In the genomic region with DNA sequence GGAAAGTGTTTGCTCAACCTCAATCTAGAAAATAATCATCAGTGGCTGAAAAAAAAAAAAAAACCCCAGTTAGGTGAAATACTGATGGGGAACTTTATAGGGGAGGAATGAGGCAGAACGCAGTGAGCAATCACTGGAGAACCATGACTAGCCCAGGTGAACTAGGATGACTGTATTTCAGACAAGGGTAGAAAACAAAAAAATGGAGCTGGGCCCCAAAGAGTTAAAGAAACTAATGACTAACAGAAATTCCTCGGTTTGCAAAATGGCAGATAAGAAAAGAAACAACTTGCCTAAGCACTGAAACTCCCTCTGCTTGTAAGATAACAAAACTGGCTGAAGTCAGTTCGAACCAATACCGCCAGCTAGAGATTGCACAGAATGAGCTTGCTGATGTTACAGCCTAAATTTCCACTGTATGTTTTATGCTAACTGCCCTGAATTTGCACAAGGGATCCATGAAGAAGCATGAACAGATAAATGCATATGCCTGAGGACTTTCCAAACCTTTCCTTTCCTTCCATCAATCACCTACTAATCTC, we compare ENCODE assay signal across 19 cellular contexts.
A peak's percentile ranks its signal among the peaks of the same experiment; 100 is the strongest.
DNase-seq lines count a peak whose midpoint lies in the region; ATAC-seq, FAIRE-seq and TF ChIP-seq lines count a peak whose summit lies in the region.
"Had no signal": no experiment of that assay in that cellular context is flagged by ENCODE, and none has a peak within 500 bp of the region (broad histone marks: within the 10 kb centered on the region; RNA-seq: fewer than 3 reads in every experiment).

No MANE protein-coding gene starts in this region.

- no peak overlapping the region for H3K27ac ChIP-seq in left ventricle myocardium inferior (replicated peaks)
- H3K27ac ChIP-seq in CD4-positive, alpha-beta memory T cell (ENCODE audit: low read depth, low read length): no peak overlapping the region
- H3K27ac ChIP-seq: thoracic aorta had no signal

- ATAC-seq in left cardiac atrium: peak; percentile 23 to 89
- peak; percentile 63 for ATAC-seq in activated T-helper 17 cell treated with anti-CD3 and anti-CD28 coated beads, Interleukin-2, amount 50 U/mL, for 72 hours (replicated peaks)
- ATAC-seq: CD8-positive, alpha-beta T cell; naive thymus-derived CD4-positive, alpha-beta T cell; Right ventricle myocardium inferior had no signal

- CTCF ChIA-PET in CD4-positive, alpha-beta memory T cell (lab: Charles Lee; ENCODE audit: partially characterized antibody): no interaction called here

- POLR2A ChIA-PET in CD4-positive, alpha-beta memory T cell (lab: Charles Lee; ENCODE audit: partially characterized antibody): no interaction called here

- H3K4me3 ChIP-seq in left ventricle myocardium inferior (no peak overlapping the region), fibroblast of villous mesenchyme (ENCODE audit: low read depth, low read length) (no peak overlapping the region)
- H3K4me3 ChIP-seq in CD4-positive, alpha-beta memory T cell (ENCODE audit: low read length in 2 of 2): no peak overlapping the region
- H3K4me3 ChIP-seq: MG63, thoracic aorta had no signal

- no peaks in the 10 kb centered on the region for H3K4me1 Mint-ChIP-seq in activated T-helper 17 cell treated with anti-CD3 and anti-CD28 coated beads, Interleukin-2, amount 50 U/mL, for 72 hours
- no peaks in the 10 kb centered on the region for H3K4me1 Mint-ChIP-seq in CD4-positive, alpha-beta memory T cell
- H3K4me1 Mint-ChIP-seq: activated CD4-positive, alpha-beta T cell treated with anti-CD3 and anti-CD28 coated beads, Interleukin-2, amount 10 ng/mL, durations not matched to agents 7 days and 5 days; naive thymus-derived CD4-positive, alpha-beta T cell had no signal

- intact Hi-C loops in left cardiac atrium (cut with DNase I) (no loop called here), left ventricle myocardium inferior (cut with micrococcal nuclease) (no loop called here)
- intact Hi-C loops in CD4-positive, alpha-beta memory T cell (cut with micrococcal nuclease): no loop called here

- H3K27ac Mint-ChIP-seq in activated T-helper 17 cell treated with anti-CD3 and anti-CD28 coated beads, Interleukin-2, amount 50 U/mL, for 72 hours: no peak overlapping the region
- no peak overlapping the region for H3K27ac Mint-ChIP-seq in CD4-positive, alpha-beta memory T cell
- H3K27ac Mint-ChIP-seq: activated CD4-positive, alpha-beta T cell treated with anti-CD3 and anti-CD28 coated beads, Interleukin-2, amount 10 ng/mL, durations not matched to agents 7 days and 5 days; activated naive CD8-positive, alpha-beta T cell; CD8-positive, alpha-beta T cell; naive thymus-derived CD4-positive, alpha-beta T cell had no signal

- no peaks in the 10 kb centered on the region for H3K4me1 ChIP-seq in left ventricle myocardium inferior
- H3K4me1 ChIP-seq in CD4-positive, alpha-beta memory T cell (ENCODE audit: insufficient read depth, low read length): no peaks in the 10 kb centered on the region

- peaks cover 3% of the 10 kb centered on the region for H3K9me3 Mint-ChIP-seq in activated T-helper 17 cell treated with anti-CD3 and anti-CD28 coated beads, Interleukin-2, amount 50 U/mL, for 72 hours
- H3K9me3 Mint-ChIP-seq in CD4-positive, alpha-beta memory T cell: peaks cover 0 to 2% (median 0%) of the 10 kb centered on the region in 8 donors
- H3K9me3 Mint-ChIP-seq: activated CD4-positive, alpha-beta T cell treated with anti-CD3 and anti-CD28 coated beads, Interleukin-2, amount 10 ng/mL, durations not matched to agents 7 days and 5 days had no signal

- no peak overlapping the region for H3K4me3 Mint-ChIP-seq in activated T-helper 17 cell treated with anti-CD3 and anti-CD28 coated beads, Interleukin-2, amount 50 U/mL, for 72 hours
- no peak overlapping the region for H3K4me3 Mint-ChIP-seq in CD4-positive, alpha-beta memory T cell
- H3K4me3 Mint-ChIP-seq: activated CD4-positive, alpha-beta T cell treated with anti-CD3 and anti-CD28 coated beads, Interleukin-2, amount 10 ng/mL, durations not matched to agents 7 days and 5 days; activated naive CD8-positive, alpha-beta T cell; CD8-positive, alpha-beta T cell; naive thymus-derived CD4-positive, alpha-beta T cell had no signal

- no peak for FAIRE-seq in RCC 7860 (lab: Jason Lieb, UNC)

- H3K27me3 ChIP-seq in left ventricle myocardium inferior (ENCODE audit: low read depth): peaks cover 36% of the 10 kb centered on the region
- H3K27me3 ChIP-seq in CD4-positive, alpha-beta memory T cell (ENCODE audit: insufficient read depth, low read length): no peaks in the 10 kb centered on the region
- H3K27me3 ChIP-seq: MG63 had no signal

- peaks cover 36% of the 10 kb centered on the region for H3K27me3 Mint-ChIP-seq in activated T-helper 17 cell treated with anti-CD3 and anti-CD28 coated beads, Interleukin-2, amount 50 U/mL, for 72 hours
- H3K27me3 Mint-ChIP-seq in CD4-positive, alpha-beta memory T cell: peaks cover 22 to 26% of the 10 kb centered on the region in 2 donors

- no peaks in the 10 kb centered on the region for H3K9me3 ChIP-seq in left ventricle myocardium inferior (replicated peaks)
- no peaks in the 10 kb centered on the region for H3K9me3 ChIP-seq in CD4-positive, alpha-beta memory T cell (ENCODE audit: control insufficient read depth in 1 of 2, low read length in 2 of 2)
- H3K9me3 ChIP-seq: MG63, thoracic aorta had no signal

- DNase-seq in left cardiac atrium (no peak), left ventricle myocardium inferior (no peak), fibroblast of villous mesenchyme (ENCODE audit: low read depth) (peak; percentile 77), DMS79 treated with DMSO at 0.1 percent for 48 hours (lab: John Stamatoyannopoulos, UW) (no peak), RCC 7860 (ENCODE audit: low spot score) (no peak), DMS114 treated with DMSO at 0.1 percent for 48 hours (lab: John Stamatoyannopoulos, UW; ENCODE audit: unreplicated experiment) (no peak)
- no peak for DNase-seq in CD4-positive, alpha-beta memory T cell
- DNase-seq: activated CD4-positive, alpha-beta T cell treated with anti-CD3 and anti-CD28 coated beads, Interleukin-2, amount 10 ng/mL, durations not matched to agents 7 days and 5 days; CD8-positive, alpha-beta T cell; hippocampal formation; MG63; naive thymus-derived CD4-positive, alpha-beta T cell; NCI-H2029; NCI-H748 treated with DMSO at 0.1 percent for 48 hours; T-helper 2 cell had no signal

- TF ChIP-seq CTCF in left ventricle myocardium inferior (IDR thresholded peaks at IDR 0.05; ENCODE audit: borderline replicate concordance): no peak
- peak; percentile 3 for TF ChIP-seq CTCF in fibroblast of villous mesenchyme (IDR thresholded peaks at IDR 0.05; ENCODE audit: insufficient read depth, low read depth, low read length)

- H3K36me3 Mint-ChIP-seq in activated T-helper 17 cell treated with anti-CD3 and anti-CD28 coated beads, Interleukin-2, amount 50 U/mL, for 72 hours (ENCODE audit: low read depth): no peaks in the 10 kb centered on the region
- H3K36me3 Mint-ChIP-seq in CD4-positive, alpha-beta memory T cell: no peaks in the 10 kb centered on the region
- H3K36me3 Mint-ChIP-seq: activated naive CD8-positive, alpha-beta T cell; CD8-positive, alpha-beta T cell; naive thymus-derived CD4-positive, alpha-beta T cell had no signal

- no peaks in the 10 kb centered on the region for H3K36me3 ChIP-seq in left ventricle myocardium inferior
- H3K36me3 ChIP-seq in CD4-positive, alpha-beta memory T cell (ENCODE audit: insufficient read depth, low read length): no peaks in the 10 kb centered on the region
- H3K36me3 ChIP-seq: MG63, thoracic aorta had no signal
